ENCODE assay signal across 33 cellular contexts in the genomic region with DNA sequence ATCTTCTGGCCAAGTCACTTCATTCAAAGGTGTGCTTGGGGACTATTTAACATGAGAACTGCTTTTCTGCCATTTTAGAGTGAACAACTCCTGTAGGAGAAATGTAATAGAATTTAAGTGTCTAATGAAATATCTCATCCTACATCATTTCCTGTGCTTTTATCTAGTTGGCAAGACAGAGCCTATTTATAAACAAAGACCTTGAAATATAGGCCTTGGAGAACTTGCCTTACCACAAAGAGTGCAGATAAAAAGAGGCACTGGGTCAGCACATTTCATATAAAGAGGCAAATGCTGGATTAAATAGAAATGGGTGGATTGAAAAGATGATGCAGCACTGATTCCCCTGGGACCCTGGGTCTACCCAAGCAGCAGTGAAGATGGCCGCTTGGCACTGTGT.
"Had no signal": no experiment of that assay in that cellular context is flagged by ENCODE, and none has a peak within 500 bp of the region (broad histone marks: within the 10 kb centered on the region; RNA-seq: fewer than 3 reads in every experiment).

No MANE protein-coding gene starts in this region.

- DNase-seq: activated CD4-positive, alpha-beta memory T cell treated with anti-CD3 and anti-CD28 coated beads, Interleukin-2, amount 10 ng/mL, durations not matched to agents 7 days and 5 days; activated CD4-positive, alpha-beta T cell treated with anti-CD3 and anti-CD28 coated beads for 4 hours; activated CD4-positive, alpha-beta T cell treated with anti-CD3 and anti-CD28 coated beads, Interleukin-2, amount 10 ng/mL, durations not matched to agents 7 days and 5 days; activated CD4-positive, alpha-beta T cell treated with anti-CD3 and anti-CD28 coated beads, Interleukin-2, amount 50 U/mL, for 4 hours; activated CD4-positive, CD25-positive, alpha-beta regulatory T cell; activated CD4-positive, CD25-positive, alpha-beta regulatory T cell treated with anti-CD3 and anti-CD28 coated beads, Interleukin-2, amount 50 U/mL, for 72 hours; activated CD8-positive, alpha-beta memory T cell treated with anti-CD3 and anti-CD28 coated beads, Interleukin-2, amount 50 U/mL, for 48 hours; activated gamma-delta T cell; activated naive CD4-positive, alpha-beta T cell; activated naive CD4-positive, alpha-beta T cell treated with anti-CD3 and anti-CD28 coated beads, Interleukin-2, amount 10 ng/mL, durations not matched to agents 7 days and 5 days; activated naive CD8-positive, alpha-beta T cell treated with anti-CD3 and anti-CD28 coated beads, Interleukin-2, amount 10 ng/mL, durations not matched to agents 7 days and 5 days; activated T-cell treated with anti-CD3 and anti-CD28 coated beads for 4 hours; activated T-cell treated with anti-CD3 and anti-CD28 coated beads, Interleukin-2, amount 50 U/mL, for 24 hours; activated T-cell treated with anti-CD3 and anti-CD28 coated beads, Interleukin-2, amount 50 U/mL, for 72 hours; amniotic stem cell; anterior cingulate cortex; brain microvascular endothelial cell; dorsolateral prefrontal cortex; effector memory CD4-positive, alpha-beta T cell; endodermal cell; foreskin keratinocyte; gastrocnemius medialis; glutamatergic neuron; heart left ventricle; T-helper 1 cell; T-helper 17 cell; T1000 had no signal

- ATAC-seq: activated naive CD4-positive, alpha-beta T cell treated with anti-CD3 and anti-CD28 coated beads, Interleukin-2, amount 50 U/mL, for 72 hours; activated T-cell treated with anti-CD3 and anti-CD28 coated beads, Interleukin-2, amount 50 U/mL, for 72 hours; esophagus mucosa; foreskin keratinocyte; gastrocnemius medialis; heart left ventricle; T-helper 17 cell had no signal

- H3K4me1 Mint-ChIP-seq: activated CD4-positive, alpha-beta memory T cell treated with anti-CD3 and anti-CD28 coated beads, Interleukin-2, amount 10 ng/mL, durations not matched to agents 7 days and 5 days; activated naive CD8-positive, alpha-beta T cell treated with anti-CD3 and anti-CD28 coated beads, Interleukin-2, amount 10 ng/mL, durations not matched to agents 7 days and 5 days; endodermal cell had no signal

- H3K4me3 Mint-ChIP-seq: activated CD4-positive, alpha-beta memory T cell treated with anti-CD3 and anti-CD28 coated beads, Interleukin-2, amount 10 ng/mL, durations not matched to agents 7 days and 5 days; activated CD4-positive, alpha-beta T cell treated with anti-CD3 and anti-CD28 coated beads, Interleukin-2, amount 10 ng/mL, durations not matched to agents 7 days and 5 days; activated naive CD4-positive, alpha-beta T cell treated with anti-CD3 and anti-CD28 coated beads, Interleukin-2, amount 10 ng/mL, durations not matched to agents 7 days and 5 days; activated naive CD8-positive, alpha-beta T cell treated with anti-CD3 and anti-CD28 coated beads, Interleukin-2, amount 10 ng/mL, durations not matched to agents 7 days and 5 days; activated T-cell treated with anti-CD3 and anti-CD28 coated beads, Interleukin-2, amount 50 U/mL, for 24 hours; activated T-cell treated with anti-CD3 and anti-CD28 coated beads, Interleukin-2, amount 50 U/mL, for 72 hours; central memory CD8-positive, alpha-beta T cell; dendritic cell treated with granulocyte-macrophage colony-stimulating factor and Interleukin-4, amounts not matched to agents 40 ng/mL and 50 ng/mL, for 4 days; endodermal cell; T-helper 17 cell; T-helper 2 cell treated with Interferon-gamma antibody and Interleukin-4, amounts not matched to agents 5 μg/mL and 100 μg/mL, for 36 hours had no signal

- H3K27me3 Mint-ChIP-seq: activated CD4-positive, alpha-beta memory T cell treated with anti-CD3 and anti-CD28 coated beads, Interleukin-2, amount 10 ng/mL, durations not matched to agents 7 days and 5 days; activated CD4-positive, alpha-beta T cell treated with anti-CD3 and anti-CD28 coated beads, Interleukin-2, amount 10 ng/mL, durations not matched to agents 7 days and 5 days; activated naive CD4-positive, alpha-beta T cell treated with anti-CD3 and anti-CD28 coated beads, Interleukin-2, amount 10 ng/mL, durations not matched to agents 7 days and 5 days; activated naive CD8-positive, alpha-beta T cell treated with anti-CD3 and anti-CD28 coated beads, Interleukin-2, amount 10 ng/mL, durations not matched to agents 7 days and 5 days; activated T-cell treated with anti-CD3 and anti-CD28 coated beads, Interleukin-2, amount 50 U/mL, for 24 hours; central memory CD8-positive, alpha-beta T cell; dendritic cell treated with granulocyte-macrophage colony-stimulating factor and Interleukin-4, amounts not matched to agents 40 ng/mL and 50 ng/mL, for 4 days; T-helper 17 cell had no signal

- H3K27ac Mint-ChIP-seq: activated CD4-positive, alpha-beta memory T cell treated with anti-CD3 and anti-CD28 coated beads, Interleukin-2, amount 10 ng/mL, durations not matched to agents 7 days and 5 days; activated CD4-positive, alpha-beta T cell treated with anti-CD3 and anti-CD28 coated beads, Interleukin-2, amount 10 ng/mL, durations not matched to agents 7 days and 5 days; activated naive CD4-positive, alpha-beta T cell treated with anti-CD3 and anti-CD28 coated beads, Interleukin-2, amount 10 ng/mL, durations not matched to agents 7 days and 5 days; activated naive CD8-positive, alpha-beta T cell treated with anti-CD3 and anti-CD28 coated beads, Interleukin-2, amount 10 ng/mL, durations not matched to agents 7 days and 5 days; activated T-cell treated with anti-CD3 and anti-CD28 coated beads, Interleukin-2, amount 50 U/mL, for 24 hours; activated T-cell treated with anti-CD3 and anti-CD28 coated beads, Interleukin-2, amount 50 U/mL, for 72 hours; dendritic cell treated with granulocyte-macrophage colony-stimulating factor and Interleukin-4, amounts not matched to agents 40 ng/mL and 50 ng/mL, for 4 days; endodermal cell; T-helper 17 cell; T-helper 2 cell treated with Interferon-gamma antibody and Interleukin-4, amounts not matched to agents 5 μg/mL and 100 μg/mL, for 36 hours had no signal

- H3K36me3 ChIP-seq: brain microvascular endothelial cell, gastrocnemius medialis had no signal

- H3K27me3 ChIP-seq: brain microvascular endothelial cell, dorsolateral prefrontal cortex, foreskin keratinocyte, gastrocnemius medialis, heart left ventricle had no signal

- H3K4me3 ChIP-seq: coronary artery, dorsolateral prefrontal cortex, gastrocnemius medialis, heart left ventricle had no signal

- H3K4me1 ChIP-seq: foreskin keratinocyte, gastrocnemius medialis, heart left ventricle had no signal

- H3K9me3 Mint-ChIP-seq: activated CD4-positive, alpha-beta memory T cell treated with anti-CD3 and anti-CD28 coated beads, Interleukin-2, amount 10 ng/mL, durations not matched to agents 7 days and 5 days; activated naive CD4-positive, alpha-beta T cell treated with anti-CD3 and anti-CD28 coated beads, Interleukin-2, amount 10 ng/mL, durations not matched to agents 7 days and 5 days; activated naive CD4-positive, alpha-beta T cell treated with anti-CD3 and anti-CD28 coated beads, Interleukin-2, amount 50 U/mL, for 72 hours; activated naive CD8-positive, alpha-beta T cell treated with anti-CD3 and anti-CD28 coated beads, Interleukin-2, amount 10 ng/mL, durations not matched to agents 7 days and 5 days; activated T-cell treated with anti-CD3 and anti-CD28 coated beads, Interleukin-2, amount 50 U/mL, for 72 hours; central memory CD8-positive, alpha-beta T cell; dendritic cell treated with granulocyte-macrophage colony-stimulating factor and Interleukin-4, amounts not matched to agents 40 ng/mL and 50 ng/mL, for 4 days; T-helper 2 cell treated with Interferon-gamma antibody and Interleukin-4, amounts not matched to agents 5 μg/mL and 100 μg/mL, for 36 hours had no signal

- H3K9me3 ChIP-seq: gastrocnemius medialis, heart left ventricle had no signal

- H3K27ac ChIP-seq: brain microvascular endothelial cell, coronary artery, dorsolateral prefrontal cortex, foreskin keratinocyte, gastrocnemius medialis, heart left ventricle had no signal
